1 cellular context compared by ENCODE assay signal in genomic region chr4:76752911-76753494, GRCh38.
TF ChIP-seq lines count a peak whose summit lies in the region.

No MANE protein-coding gene starts in this region.

TF ChIP-seq in IMR-90, 13 proteins besides CTCF, POLR2A, EP300 and RAD21 (continued from another document):
- TF ChIP-seq MAZ (IDR thresholded peaks at IDR 0.05; ENCODE audit: borderline replicate concordance, low read depth, low read length) (peak; percentile 6; the same call in 1 of the 2 replicates), CHD1 (IDR thresholded peaks at IDR 0.05; ENCODE audit: low read depth, low read length) (no peak; the same call in 1 of the 2 replicates), SMC3 (IDR thresholded peaks at IDR 0.05; ENCODE audit: low read depth, low read length) (no peak), CEBPB (IDR thresholded peaks at IDR 0.05; ENCODE audit: low read depth, low read length) (peak; percentile 90)
